In genomic region chr5:10233505-10233904, GRCh38 we compare ENCODE assay signal across 8 cellular contexts. TPM values are rescaled to one million over a fixed set of nuclear protein-coding genes. Genes with fewer than 3 reads are reported as not detected.
DNase-seq lines count a peak whose midpoint lies in the region; ATAC-seq and TF ChIP-seq lines count a peak whose summit lies in the region.

No MANE protein-coding gene starts in this region.

- DNase-seq in NCI-H2081 (lab: John Stamatoyannopoulos, UW) (peak; percentile 13 to 32), NCI-H2081 treated with DMSO at 0.1 percent for 48 hours (lab: John Stamatoyannopoulos, UW) (no peak), Panc1 (ENCODE audit: low read depth, low spot score) (peak; percentile 27), fibroblast of the aortic adventitia (ENCODE audit: low read depth) (peak; percentile 88), smooth muscle cell of the brain vasculature (ENCODE audit: low read depth, low spot score) (peak; percentile 78)

- peaks cover 4% of the 10 kb centered on the region; the same call in 1 of the 2 replicates for H3K4me1 ChIP-seq in Panc1 (ENCODE audit: control insufficient read depth, insufficient read depth, low read length)

- in situ Hi-C loops in Panc1 (cut with HindIII; ENCODE audit: low pct_unique_long_range_greater_than_20kb, low sequenced_read_pairs), result no loop called here

- no peaks in the 10 kb centered on the region for H3K9me3 ChIP-seq in Panc1 (ENCODE audit: control insufficient read depth, insufficient read depth, low read depth, low read length)

- no TSS peak for BruUV-seq in Panc1 (replicated peaks; lab: Mats Ljungman, UMichigan)

- ATAC-seq in Panc1, result peak; percentile 73; the same call in 1 of the 2 replicates
- no peak for ATAC-seq in GM21360 (IDR thresholded peaks at IDR 0.05; ENCODE audit: unreplicated experiment)
- ATAC-seq in HG03378 (IDR thresholded peaks at IDR 0.05; ENCODE audit: unreplicated experiment), result no peak
- no peak for ATAC-seq in GM18498 (IDR thresholded peaks at IDR 0.05; ENCODE audit: unreplicated experiment)

- H3K27me3 ChIP-seq in Panc1 (ENCODE audit: control insufficient read depth, insufficient read depth, low read length), result no peaks in the 10 kb centered on the region

- no peak overlapping the region; the same call in 1 of the 2 replicates for H3K27ac ChIP-seq in Panc1 (ENCODE audit: low read length)

- H3K4me3 ChIP-seq in Panc1 (ENCODE audit: low read depth in 2 of 2, low read length in 2 of 2), result no peak overlapping the region
- no peak overlapping the region for H3K4me3 ChIP-seq in fibroblast of the aortic adventitia (ENCODE audit: low read depth, low read length)

- H3K36me3 ChIP-seq in Panc1 (ENCODE audit: control insufficient read depth, insufficient read depth, low read length), result no peaks in the 10 kb centered on the region

- intact Hi-C loops in Panc1 (cut with micrococcal nuclease; ENCODE audit: unreplicated experiment), result no loop called here

- CTCF ChIA-PET in Panc1 (lab: Charles Lee), result interaction anchor here (0.6 kb wide), 1 partner anchor 26 kb away, joined by 3 read pairs; no protein-coding TSS in a partner anchor

- POLR2A ChIA-PET in Panc1 (lab: Charles Lee), result interaction anchor here (0.8 kb wide), 1 partner anchor 15 kb away, joined by 3 read pairs; no protein-coding TSS in a partner anchor

- peak; percentile 63 for TF ChIP-seq CTCF in Panc1 (IDR thresholded peaks at IDR 0.05)
- TF ChIP-seq CTCF in fibroblast of the aortic adventitia (IDR thresholded peaks at IDR 0.05; ENCODE audit: insufficient read depth, low read length), result no peak

RNA-seq across cellular contexts. Expression of gene ATPSCKMT, which starts 16.2 kb away (rescaled TPM):
- total RNA-seq in Panc1 (2021; ENCODE audit: unreplicated experiment) (23.1 TPM), fibroblast of the aortic adventitia (ENCODE audit: low replicate concordance) (34.3 and 60.9 TPM in 2 replicates)
- polyA plus RNA-seq in Panc1 (2012; ENCODE audit: insufficient read length), result 21.9 TPM

RNA-seq across cellular contexts. Expression of gene CCT5, which starts 16.6 kb away (rescaled TPM):
- 476 TPM for total RNA-seq in Panc1 (2021; ENCODE audit: unreplicated experiment)
- polyA plus RNA-seq in Panc1 (2012; ENCODE audit: insufficient read length), result 420 TPM
- 168 and 359 TPM in 2 replicates for total RNA-seq in fibroblast of the aortic adventitia (ENCODE audit: low replicate concordance)
